ENCODE assay signal across 8 cellular contexts in the genomic region with DNA sequence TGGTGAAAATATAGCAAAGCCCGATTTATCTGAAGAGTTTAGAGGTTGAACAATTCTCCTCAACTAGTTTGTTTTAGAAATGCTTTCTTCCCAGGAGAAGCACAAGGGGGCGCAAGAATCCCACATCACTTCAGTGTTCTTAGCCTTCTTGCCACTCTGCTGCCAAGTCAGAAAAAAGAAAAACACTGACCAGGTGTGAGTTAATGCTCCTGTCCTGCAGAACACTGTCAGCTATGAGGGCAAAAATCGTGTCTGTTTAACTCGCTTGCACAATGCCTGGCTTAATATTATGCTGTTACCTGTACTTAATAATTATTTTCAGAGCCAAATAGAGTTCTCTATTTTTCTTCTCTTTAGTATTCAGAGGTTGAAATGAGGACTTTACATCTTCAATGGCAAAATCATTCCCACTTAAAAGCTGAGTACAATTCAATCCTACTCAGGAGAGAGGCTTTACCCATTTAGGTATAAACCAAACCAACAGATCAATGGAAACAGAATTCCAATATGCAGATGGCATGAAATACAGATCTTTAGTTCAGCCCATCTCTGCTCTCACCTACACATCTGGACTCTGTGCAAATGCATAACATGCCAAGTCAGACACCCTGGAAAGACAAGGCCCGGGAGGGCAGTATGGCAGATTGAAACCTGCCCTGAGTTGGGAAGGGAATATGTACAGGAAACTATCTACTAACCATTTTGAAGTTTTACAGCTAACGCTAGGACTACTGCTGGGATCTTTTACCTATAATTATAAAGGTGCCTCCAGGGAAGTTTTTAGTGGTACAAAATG.
DNase-seq lines count a peak whose midpoint lies in the region; ATAC-seq, FAIRE-seq and TF ChIP-seq lines count a peak whose summit lies in the region.

No MANE protein-coding gene starts in this region.

- TF ChIP-seq POLR2A in GM12892 (IDR thresholded peaks at IDR 0.05; ENCODE audit: low read depth, low read length), result no peak

- TF ChIP-seq CTCF in 22Rv1 (IDR thresholded peaks at IDR 0.05), result peak; percentile 87

- DNase-seq in GM12892 (ENCODE audit: insufficient read length), result no peak
- DNase-seq in NCI-H345 treated with DMSO at 0.1 percent for 48 hours (lab: John Stamatoyannopoulos, UW; ENCODE audit: unreplicated experiment), result peak; percentile 64
- peak; percentile 51 for DNase-seq in activated CD4-positive, alpha-beta T cell treated with anti-CD3 and anti-CD28 coated beads for 1 hour
- peak; percentile 64 for DNase-seq in cerebellum (ENCODE audit: low spot score)
- peak; percentile 65 to 71 for DNase-seq in left colon
- DNase-seq in stimulated activated CD4-positive, alpha-beta T cell treated with anti-CD3 and anti-CD28 coated beads, TNF-alpha, amount 100 ng/mL, for 24 hours (ENCODE audit: low read depth in 3 of 3), result peak; percentile 48 to 66 (median 65)

- peak overlapping the region; percentile 45 for H3K27ac ChIP-seq in 22Rv1

- intact Hi-C loops in left colon (cut with DNase I, micrococcal nuclease), result loop anchor here in 1 of 2 donors (5.0 kb wide), 1 partner anchor 153 kb away; a partner anchor contains a TSS

- ATAC-seq in left colon (peak; percentile 78), HG02884 (IDR thresholded peaks at IDR 0.05; ENCODE audit: unreplicated experiment) (no peak)

- FAIRE-seq in GM12892 (lab: Jason Lieb, UNC), result peak; percentile 91
